In the genomic region with DNA sequence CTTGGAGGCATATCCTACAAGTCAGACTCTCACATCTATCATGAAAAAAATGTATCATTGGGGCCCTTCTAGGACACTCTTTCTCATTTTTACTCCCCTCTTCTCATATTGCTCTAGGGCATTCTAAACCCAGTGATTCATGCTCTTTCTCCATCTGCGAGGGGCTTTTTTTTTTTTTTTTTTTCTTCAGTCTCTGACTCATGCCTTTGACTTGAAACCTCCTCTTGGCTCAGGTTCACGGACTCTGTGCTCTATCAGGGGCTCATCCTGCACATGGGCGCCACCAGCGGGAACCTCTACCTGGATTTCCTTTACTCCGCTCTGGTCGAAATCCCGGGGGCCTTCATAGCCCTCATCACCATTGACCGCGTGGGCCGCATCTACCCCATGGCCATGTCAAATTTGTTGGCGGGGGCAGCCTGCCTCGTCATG, we compare ENCODE assay signal across 11 cellular contexts. TPM values are rescaled to one million over a fixed set of nuclear protein-coding genes. Genes with fewer than 3 reads are reported as not detected.
A peak's percentile ranks its signal among the peaks of the same experiment; 100 is the strongest.
DNase-seq lines count a peak whose midpoint lies in the region; ATAC-seq and TF ChIP-seq lines count a peak whose summit lies in the region.
"Had no signal": no experiment of that assay in that cellular context is flagged by ENCODE, and none has a peak within 500 bp of the region (broad histone marks: within the 10 kb centered on the region; RNA-seq: fewer than 3 reads in every experiment).

No MANE protein-coding gene starts in this region.

- no peaks in the 10 kb centered on the region for H3K27me3 ChIP-seq in HCT116 (ENCODE audit: insufficient read depth, low read length)
- H3K27me3 ChIP-seq: gastroesophageal sphincter had no signal

- RAD21 ChIA-PET in HCT116 (lab: Charles Lee; ENCODE audit: low non-redundant PET in 1 of 2, low total read pairs in 2 of 2, uncharacterized antibody in 2 of 2, unreplicated experiment in 2 of 2), result no interaction called here

- intact Hi-C loops in HCT116 (cut with micrococcal nuclease), result loop anchor here (10.0 kb wide), 1 partner anchor 155 kb away; no protein-coding TSS in a partner anchor

- no peaks in the 10 kb centered on the region for H4K20me1 ChIP-seq in HCT116 (ENCODE audit: insufficient read depth)

- no peak overlapping the region for H3K27ac ChIP-seq in HCT116 (ENCODE audit: low read depth, low read length)

- H3K36me3 ChIP-seq in HCT116 (ENCODE audit: control insufficient read depth in 1 of 2, insufficient read depth in 2 of 2, low read length in 2 of 2), result no peaks in the 10 kb centered on the region
- H3K36me3 ChIP-seq: gastroesophageal sphincter had no signal

- CTCF ChIA-PET in HCT116 (lab: Charles Lee), result interaction anchor here (2.3 kb wide), 1 partner anchor 316 kb away, joined by 19 read pairs; no protein-coding TSS in a partner anchor

- peaks cover 0 to 11% of the 10 kb centered on the region in 2 experiments; a peak in 1 of 4 replicates for H3K4me1 ChIP-seq in HCT116 (ENCODE audit: control insufficient read depth in 1 of 2, insufficient read depth in 2 of 2, low read length in 2 of 2)

- in situ Hi-C loops in astrocyte of the spinal cord (cut with HindIII; ENCODE audit: low sequenced_read_pairs), result no loop called here

- no peaks in the 10 kb centered on the region for H3K9me3 ChIP-seq in HCT116 (ENCODE audit: control insufficient read depth in 1 of 2, insufficient read depth in 1 of 2, low read depth in 1 of 2, low read length in 2 of 2)
- H3K9me3 ChIP-seq: gastroesophageal sphincter had no signal

- BruUV-seq in HCT116 (replicated peaks; lab: Mats Ljungman, UMichigan), result no TSS peak

- POLR2A ChIA-PET in HCT116 (lab: Charles Lee), result no interaction called here

- peak; percentile 84 for DNase-seq in A172 (ENCODE audit: low spot score)
- no peak for DNase-seq in HCT116 (ENCODE audit: low read depth, low spot score)
- DNase-seq in astrocyte of the spinal cord (ENCODE audit: low read depth, low spot score), result peak; percentile 88
- peak; percentile 49 for DNase-seq in left lobe of liver (ENCODE audit: low spot score)
- DNase-seq in NCI-H187 treated with DMSO at 0.1 percent for 48 hours (lab: John Stamatoyannopoulos, UW), result no peak
- DNase-seq: NCI-H2029 had no signal

- H3K9ac ChIP-seq in HCT116 (ENCODE audit: low read length), result no peak overlapping the region

- no peak overlapping the region for H2AFZ ChIP-seq in HCT116 (ENCODE audit: low read depth, low read length, poor library complexity, severe bottlenecking)

- ATAC-seq in HCT116 (no peak; the same call in 1 of the 2 replicates), left lobe of liver (no peak), HG02623 (IDR thresholded peaks at IDR 0.05; ENCODE audit: unreplicated experiment) (no peak), GM21619 (IDR thresholded peaks at IDR 0.05; ENCODE audit: unreplicated experiment) (no peak), GM19395 (IDR thresholded peaks at IDR 0.05; ENCODE audit: unreplicated experiment) (no peak)
- ATAC-seq: gastroesophageal sphincter; natural killer cell treated with Interleukin-12 subunit alpha and Interleukin-12 subunit beta and Interleukin-15 and Interleukin-18, amount 100 ng/mL, for 72 hours had no signal

- no peak overlapping the region for H3K4me3 ChIP-seq in HCT116 (replicated peaks in 1 of 2; ENCODE audit: low read depth in 1 of 2, low read length in 2 of 2)
- H3K4me3 ChIP-seq in astrocyte of the spinal cord (ENCODE audit: low read depth, low read length), result no peak overlapping the region
- H3K4me3 ChIP-seq: gastroesophageal sphincter had no signal

- no peak for TF ChIP-seq RAD21 in HCT116 (IDR thresholded peaks at IDR 0.05; ENCODE audit: low read depth)

- TF ChIP-seq CTCF in HCT116 (IDR thresholded peaks at IDR 0.05 in 2 of 3, conservative IDR thresholded peaks at IDR 0.05 in 1 of 3; ENCODE audit: borderline replicate concordance in 1 of 3, insufficient read depth in 1 of 3, low read depth in 2 of 3, low read length in 2 of 3) (no peak), astrocyte of the spinal cord (IDR thresholded peaks at IDR 0.05; ENCODE audit: low read depth, low read length) (no peak)

- peak overlapping the region; percentile 5; the same call in 1 of the 2 replicates for H3K4me2 ChIP-seq in HCT116 (ENCODE audit: low read length)

- H3K79me2 ChIP-seq in HCT116 (ENCODE audit: insufficient read depth, low read length), result no peaks in the 10 kb centered on the region

- no peak for TF ChIP-seq POLR2A in HCT116 (IDR thresholded peaks at IDR 0.05; ENCODE audit: borderline replicate concordance, extremely low read depth, insufficient read depth, insufficient read length)

- H3K9me2 ChIP-seq in HCT116 (ENCODE audit: insufficient read depth), result no peaks in the 10 kb centered on the region

TF ChIP-seq in HCT116, 20 proteins besides CTCF, POLR2A, EP300 and RAD21:
- TF ChIP-seq REST (IDR thresholded peaks at IDR 0.05; ENCODE audit: low read depth), result no peak
- TF ChIP-seq CBX3 (IDR thresholded peaks at IDR 0.05; ENCODE audit: low read depth), result no peak
- TF ChIP-seq ZNF274 (IDR thresholded peaks at IDR 0.05; ENCODE audit: low read depth, low read length), result no peak
- TF ChIP-seq ZFX (IDR thresholded peaks at IDR 0.05), result no peak
- no peak for TF ChIP-seq MAX (IDR thresholded peaks at IDR 0.05)
- TF ChIP-seq CEBPB (IDR thresholded peaks at IDR 0.05; ENCODE audit: low read depth), result no peak
- TF ChIP-seq ATF3 (IDR thresholded peaks at IDR 0.05), result no peak
- TF ChIP-seq FOSL1 (IDR thresholded peaks at IDR 0.05; ENCODE audit: low read depth), result no peak
- no peak for TF ChIP-seq EZH2 (IDR thresholded peaks at IDR 0.05)

RNA-seq across cellular contexts. Expression of gene SLC22A1, which starts 17.8 kb away (rescaled TPM):
- total RNA-seq in A172 (2014; rRNA removed; shearing (Covaris generic)), result 0.07 and 0.17 TPM in 2 replicates
- total RNA-seq in HCT116 (2021; ENCODE audit: unreplicated experiment), result 0.86 TPM
- polyA plus RNA-seq in HCT116 (2012), result 0.05 TPM in 1 of 2 replicates, not detected in the other
- 1,378 TPM for total RNA-seq in left lobe of liver

Comparison
In these comparisons a context has a peak if more than half of its experiments do, and no peak if none do; other contexts are left out.
1. DNase-seq: peak in A172 (single experiment), astrocyte of the spinal cord (single experiment) and left lobe of liver (single experiment); none in HCT116 (single experiment) and NCI-H187 treated with DMSO at 0.1 percent for 48 hours (single experiment).
2. RNA of gene SLC22A1, which starts 17.8 kb away (total RNA-seq): 1,378 TPM in left lobe of liver (single experiment); 0.86 TPM in HCT116 (single experiment) and 0.07 to 0.17 TPM in A172; every median in the first group is over 100 times any median in the second.